Comparison of ENCODE assay signal across 9 cellular contexts in the genomic region with DNA sequence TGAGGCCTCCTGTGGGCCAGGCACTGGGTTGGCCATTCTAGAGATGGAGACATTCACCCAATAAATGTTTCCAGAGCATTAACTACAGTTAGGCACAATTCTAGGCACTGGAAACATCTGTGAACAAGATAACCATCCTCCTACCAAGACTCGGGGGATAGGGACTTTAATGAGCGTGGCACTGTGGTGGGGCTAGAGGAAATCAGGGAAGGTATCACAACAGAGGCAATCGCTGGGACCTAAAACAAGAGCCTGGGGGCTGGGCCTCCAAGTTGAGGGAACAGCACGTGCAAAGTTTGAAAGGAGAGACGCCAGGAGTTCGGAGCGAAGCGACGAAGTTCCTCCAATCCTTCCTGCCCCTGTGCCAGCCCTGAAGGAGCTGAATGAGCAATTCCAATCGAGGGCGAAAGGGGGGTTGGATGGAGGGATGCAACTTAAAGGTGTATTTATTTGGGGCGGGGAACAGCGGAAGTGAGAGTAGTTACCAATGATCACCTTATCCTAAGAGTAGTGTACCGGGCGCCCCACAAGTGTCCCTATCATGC. TPM values are rescaled to one million over a fixed set of nuclear protein-coding genes. Genes with fewer than 3 reads are reported as not detected.
DNase-seq lines count a peak whose midpoint lies in the region; ATAC-seq, FAIRE-seq and TF ChIP-seq lines count a peak whose summit lies in the region.
"Had no signal": no experiment of that assay in that cellular context is flagged by ENCODE, and none has a peak within 500 bp of the region (broad histone marks: within the 10 kb centered on the region; RNA-seq: fewer than 3 reads in every experiment).

No MANE protein-coding gene starts in this region.

- DNase-seq in cardiac muscle cell (ENCODE audit: low read depth in 1 of 2, low spot score in 1 of 2) (no peak), Right ventricle myocardium inferior (ENCODE audit: missing footprints) (no peak), kidney (no peak), DMS153 (lab: John Stamatoyannopoulos, UW) (no peak), MV-4-11 (lab: John Stamatoyannopoulos, UW) (no peak), AG20443 (ENCODE audit: low spot score) (no peak)
- DNase-seq in activated naive CD4-positive, alpha-beta T cell treated with anti-CD3 and anti-CD28 coated beads, Interleukin-2, amount 50 U/mL, for 72 hours (ENCODE audit: low spot score in 2 of 2): no peak

- H3K27me3 ChIP-seq in cardiac muscle cell (no peaks in the 10 kb centered on the region), thymus (ENCODE audit: control insufficient read depth, insufficient read depth) (no peaks in the 10 kb centered on the region)

- peaks cover 9% of the 10 kb centered on the region for H3K36me3 ChIP-seq in cardiac muscle cell
- H3K36me3 ChIP-seq in kidney (ENCODE audit: control insufficient read depth in 1 of 2, insufficient read depth in 2 of 2, low read length in 2 of 2): peaks cover 18 to 22% of the 10 kb centered on the region in 2 donors
- H3K36me3 ChIP-seq in thymus (ENCODE audit: control insufficient read depth, insufficient read depth): peaks cover 59% of the 10 kb centered on the region

- intact Hi-C loops in Right ventricle myocardium inferior (cut with DNase I) (loop anchor here (5.0 kb wide), 1 partner anchor 419 kb away; no protein-coding TSS in a partner anchor), kidney (cut with DNase I) (no loop called here)

- peaks cover 20 to 49% of the 10 kb centered on the region in 2 donors for H3K36me3 Mint-ChIP-seq in activated naive CD4-positive, alpha-beta T cell treated with anti-CD3 and anti-CD28 coated beads, Interleukin-2, amount 50 U/mL, for 72 hours

- WGBS in thymus: 65% methylated on average over 15 of the region's 15 CpGs

- no peak for TF ChIP-seq CTCF in cardiac muscle cell (IDR thresholded peaks at IDR 0.05; ENCODE audit: low read depth, low read length)
- TF ChIP-seq CTCF in kidney (IDR thresholded peaks at IDR 0.05; ENCODE audit: borderline replicate concordance, extremely low read depth, insufficient read depth): no peak

- peaks cover 19% of the 10 kb centered on the region for H3K4me1 ChIP-seq in cardiac muscle cell (ENCODE audit: low read depth)
- peaks cover 0 to 10% of the 10 kb centered on the region in 2 donors for H3K4me1 ChIP-seq in kidney (ENCODE audit: control insufficient read depth in 1 of 2, insufficient read depth in 1 of 2, low read depth in 1 of 2, low read length in 2 of 2)
- H3K4me1 ChIP-seq in thymus (ENCODE audit: control insufficient read depth, insufficient read depth, low read length): peaks cover 9% of the 10 kb centered on the region

- H3K9me3 Mint-ChIP-seq in activated naive CD4-positive, alpha-beta T cell treated with anti-CD3 and anti-CD28 coated beads, Interleukin-2, amount 50 U/mL, for 72 hours: no peaks in the 10 kb centered on the region

- no peak for ATAC-seq in Right ventricle myocardium inferior
- peak in 1 of 2 donors; percentile 34 for ATAC-seq in activated naive CD4-positive, alpha-beta T cell treated with anti-CD3 and anti-CD28 coated beads, Interleukin-2, amount 50 U/mL, for 72 hours

- H3K27ac ChIP-seq in cardiac muscle cell (peak overlapping the region; percentile 48), kidney (ENCODE audit: low read depth in 2 of 2, low read length in 2 of 2) (peak overlapping the region; percentile 83 to 85), thymus (ENCODE audit: low read depth) (peak overlapping the region; percentile 91)

- no peak for FAIRE-seq in kidney (lab: Jason Lieb, UNC)
- FAIRE-seq: colon had no signal

- H3K4me3 ChIP-seq in cardiac muscle cell (peak overlapping the region; percentile 20), kidney (ENCODE audit: low read length in 2 of 2) (peak overlapping the region; percentile 19 to 86), thymus (ENCODE audit: low read length) (peak overlapping the region; percentile 55)

- H3K27ac Mint-ChIP-seq in activated naive CD4-positive, alpha-beta T cell treated with anti-CD3 and anti-CD28 coated beads, Interleukin-2, amount 50 U/mL, for 72 hours: peak overlapping the region; percentile 94 to 98

- no peaks in the 10 kb centered on the region for H3K9me3 ChIP-seq in cardiac muscle cell (ENCODE audit: low read depth)
- no peaks in the 10 kb centered on the region for H3K9me3 ChIP-seq in kidney (ENCODE audit: control insufficient read depth in 1 of 2, low read length in 2 of 2)
- no peaks in the 10 kb centered on the region for H3K9me3 ChIP-seq in thymus (ENCODE audit: control insufficient read depth)

- H3K9ac ChIP-seq in kidney (ENCODE audit: low read length in 2 of 2): peak overlapping the region; percentile 33 to 61

RNA-seq across cellular contexts. Expression of a gene that starts 0.8 kb away (rescaled TPM):
- total RNA-seq in cardiac muscle cell (70.7 and 73.8 TPM in 2 replicates), Right ventricle myocardium inferior (10.8 TPM), kidney (22.1 TPM)
- polyA plus RNA-seq in cardiac muscle cell (62.3 and 74.3 TPM in 2 replicates), kidney (ENCODE audit: insufficient read depth, low read depth, low replicate concordance) (17.8 TPM), thymus (39.5 TPM)
- 100 to 1,000 TPM; 183 to 254 TPM for total RNA-seq in activated naive CD4-positive, alpha-beta T cell treated with anti-CD3 and anti-CD28 coated beads, Interleukin-2, amount 50 U/mL, for 72 hours

RNA-seq across cellular contexts. Expression of a gene that starts 7.1 kb away (rescaled TPM):
- total RNA-seq in cardiac muscle cell (58.4 and 60.1 TPM in 2 replicates), Right ventricle myocardium inferior (69.5 TPM), kidney (80.4 TPM)
- polyA plus RNA-seq in cardiac muscle cell (58.3 and 62.0 TPM in 2 replicates), kidney (ENCODE audit: insufficient read depth, low read depth, low replicate concordance) (59.7 TPM), thymus (57.2 TPM)
- 10 to 100 TPM; 51.1 to 61.2 TPM for total RNA-seq in activated naive CD4-positive, alpha-beta T cell treated with anti-CD3 and anti-CD28 coated beads, Interleukin-2, amount 50 U/mL, for 72 hours

RNA-seq across cellular contexts. Expression of a gene that starts 17.9 kb away (rescaled TPM):
- total RNA-seq in cardiac muscle cell: 0.32 and 3.5 TPM in 2 replicates
- 0.53 and 1.8 TPM in 2 replicates for polyA plus RNA-seq in cardiac muscle cell
- 0.27 TPM for total RNA-seq in Right ventricle myocardium inferior
- 100 to 1,000 TPM in 1 of 2 donors, 10 to 100 TPM in 1; 90.8 to 166 TPM for total RNA-seq in activated naive CD4-positive, alpha-beta T cell treated with anti-CD3 and anti-CD28 coated beads, Interleukin-2, amount 50 U/mL, for 72 hours
- total RNA-seq in kidney: 217 TPM
- polyA plus RNA-seq in kidney (ENCODE audit: insufficient read depth, low read depth, low replicate concordance): 268 TPM
- polyA plus RNA-seq in thymus: 6.4 TPM

RNA-seq across cellular contexts. Expression of a gene that starts 35.4 kb away (rescaled TPM):
- total RNA-seq in cardiac muscle cell (0.15 and 0.35 TPM in 2 replicates), Right ventricle myocardium inferior (not detected), kidney (1.1 TPM)
- polyA plus RNA-seq in cardiac muscle cell (0.40 and 1.5 TPM in 2 replicates), kidney (ENCODE audit: insufficient read depth, low read depth, low replicate concordance) (not detected), thymus (14.8 TPM)
- 1 to 10 TPM; 1.1 to 1.2 TPM for total RNA-seq in activated naive CD4-positive, alpha-beta T cell treated with anti-CD3 and anti-CD28 coated beads, Interleukin-2, amount 50 U/mL, for 72 hours

RNA-seq across cellular contexts. Expression of a gene that starts 49.3 kb away (rescaled TPM):
- total RNA-seq in cardiac muscle cell (0.04 and 0.18 TPM in 2 replicates), Right ventricle myocardium inferior (0.08 TPM), kidney (0.98 TPM)
- polyA plus RNA-seq in cardiac muscle cell (0.30 and 0.31 TPM in 2 replicates), kidney (ENCODE audit: insufficient read depth, low read depth, low replicate concordance) (not detected), thymus (1.8 TPM)
- 1 to 10 TPM in 1 of 2 donors, under 1 TPM in 1; 0.91 to 1.9 TPM for total RNA-seq in activated naive CD4-positive, alpha-beta T cell treated with anti-CD3 and anti-CD28 coated beads, Interleukin-2, amount 50 U/mL, for 72 hours

Comparison
In these comparisons a context has a peak if more than half of its experiments do, and no peak if none do; other contexts are left out.
1. RNA of a gene that starts 17.9 kb away (total RNA-seq): 217 TPM in kidney (single experiment) and 90.8 to 166 TPM in activated naive CD4-positive, alpha-beta T cell treated with anti-CD3 and anti-CD28 coated beads, Interleukin-2, amount 50 U/mL, for 72 hours; 0.32 to 3.5 TPM in cardiac muscle cell and 0.27 TPM in Right ventricle myocardium inferior (single experiment); every median in the first group is over 10 times any median in the second.
2. Peak in every context shown above with its lines, with median percentiles within 50 percentile points of each other: H3K27ac ChIP-seq and H3K4me3 ChIP-seq.